In genomic region chr3:196486263-196486662, GRCh38 we compare ENCODE assay signal across 10 cellular contexts. TPM values are rescaled to one million over a fixed set of nuclear protein-coding genes. Genes with fewer than 3 reads are reported as not detected.
DNase-seq lines count a peak whose midpoint lies in the region; TF ChIP-seq lines count a peak whose summit lies in the region.
"Had no signal": no experiment of that assay in that cellular context is flagged by ENCODE, and none has a peak within 500 bp of the region (broad histone marks: within the 10 kb centered on the region; RNA-seq: fewer than 3 reads in every experiment).

No MANE protein-coding gene starts in this region.

- H3K36me3 Mint-ChIP-seq in activated CD4-positive, alpha-beta T cell treated with anti-CD3 and anti-CD28 coated beads, Interleukin-2, amount 10 ng/mL, durations not matched to agents 7 days and 5 days (ENCODE audit: low read depth): peaks cover 38% of the 10 kb centered on the region

- no peaks in the 10 kb centered on the region for H3K27me3 Mint-ChIP-seq in activated CD4-positive, alpha-beta T cell treated with anti-CD3 and anti-CD28 coated beads, Interleukin-2, amount 10 ng/mL, durations not matched to agents 7 days and 5 days

- H3K27me3 ChIP-seq in BE2C (no peaks in the 10 kb centered on the region), hepatocyte (no peaks in the 10 kb centered on the region)

- H3K4me3 Mint-ChIP-seq in activated CD4-positive, alpha-beta T cell treated with anti-CD3 and anti-CD28 coated beads, Interleukin-2, amount 10 ng/mL, durations not matched to agents 7 days and 5 days: no peak overlapping the region
- H3K4me3 Mint-ChIP-seq: natural killer cell had no signal

- H4K20me1 ChIP-seq in hepatocyte (ENCODE audit: insufficient read depth, poor library complexity, severe bottlenecking): no peaks in the 10 kb centered on the region

- no peak overlapping the region for H3K4me3 ChIP-seq in BE2C (ENCODE audit: low read depth, low read length)
- no peak overlapping the region for H3K4me3 ChIP-seq in hepatocyte

- H3K9me3 Mint-ChIP-seq in activated CD4-positive, alpha-beta T cell treated with anti-CD3 and anti-CD28 coated beads, Interleukin-2, amount 10 ng/mL, durations not matched to agents 7 days and 5 days: no peaks in the 10 kb centered on the region
- H3K9me3 Mint-ChIP-seq: natural killer cell had no signal

- H3K9me2 ChIP-seq in hepatocyte (replicated peaks; ENCODE audit: insufficient read depth): no peaks in the 10 kb centered on the region

- peaks cover 32% of the 10 kb centered on the region for H3K79me2 ChIP-seq in hepatocyte

- H3K4me2 ChIP-seq in hepatocyte: no peak overlapping the region

- POLR2A ChIA-PET in activated CD4-positive, alpha-beta T cell treated with anti-CD3 and anti-CD28 coated beads, Interleukin-2, amount 10 ng/mL, durations not matched to agents 7 days and 5 days (lab: Charles Lee): no interaction called here

- no peaks in the 10 kb centered on the region for H3K9me3 ChIP-seq in BE2C
- H3K9me3 ChIP-seq in hepatocyte (ENCODE audit: low read depth): no peaks in the 10 kb centered on the region

- no peak overlapping the region for H3K27ac ChIP-seq in hepatocyte

- no peak overlapping the region for H2AFZ ChIP-seq in hepatocyte

- TF ChIP-seq CTCF in BE2C (IDR thresholded peaks at IDR 0.05; ENCODE audit: low read depth, low read length): peak; percentile 52
- peak; percentile 31 for TF ChIP-seq CTCF in GM12874 (IDR thresholded peaks at IDR 0.05; ENCODE audit: insufficient read depth, low read depth, low read length)
- TF ChIP-seq CTCF in hepatocyte (IDR thresholded peaks at IDR 0.05; ENCODE audit: poor library complexity): peak; percentile 38

- DNase-seq in BE2C (peak; percentile 32), hepatocyte (ENCODE audit: low spot score) (no peak), NCI-H446 (lab: John Stamatoyannopoulos, UW) (no peak), glomerular visceral epithelial cell (ENCODE audit: extremely low spot score) (no peak), posterior vena cava (ENCODE audit: low spot score) (no peak), kidney tubule cell (ENCODE audit: low spot score) (no peak)
- DNase-seq in activated CD4-positive, alpha-beta T cell treated with anti-CD3 and anti-CD28 coated beads, Interleukin-2, amount 10 ng/mL, durations not matched to agents 7 days and 5 days: peak; percentile 17
- DNase-seq: natural killer cell, NCI-H2081 treated with DMSO at 0.1 percent for 48 hours had no signal

- intact Hi-C loops in posterior vena cava (cut with DNase I): no loop called here

- peaks cover 8% of the 10 kb centered on the region for H3K4me1 Mint-ChIP-seq in activated CD4-positive, alpha-beta T cell treated with anti-CD3 and anti-CD28 coated beads, Interleukin-2, amount 10 ng/mL, durations not matched to agents 7 days and 5 days

- H3K27ac Mint-ChIP-seq in activated CD4-positive, alpha-beta T cell treated with anti-CD3 and anti-CD28 coated beads, Interleukin-2, amount 10 ng/mL, durations not matched to agents 7 days and 5 days: no peak overlapping the region
- H3K27ac Mint-ChIP-seq: natural killer cell had no signal

- CTCF ChIA-PET in activated CD4-positive, alpha-beta T cell treated with anti-CD3 and anti-CD28 coated beads, Interleukin-2, amount 10 ng/mL, durations not matched to agents 7 days and 5 days (lab: Charles Lee): interaction anchor here (0.6 to 1.6 kb wide), 6 partner anchors 13 to 77 kb away, joined by 3 to 7 read pairs (median 4); no protein-coding TSS in a partner anchor

- WGBS in hepatocyte (ENCODE audit: low lambda C conversion rate, missing lambda C conversion rate): 91% methylated on average over 8 of the region's 8 CpGs

- no peaks in the 10 kb centered on the region for H3K4me1 ChIP-seq in BE2C
- H3K4me1 ChIP-seq in hepatocyte (ENCODE audit: insufficient read depth): no peaks in the 10 kb centered on the region

- H3K36me3 ChIP-seq in BE2C: peaks cover 61% of the 10 kb centered on the region
- peaks cover 4% of the 10 kb centered on the region for H3K36me3 ChIP-seq in hepatocyte (replicated peaks; ENCODE audit: insufficient read depth, low read depth)

RNA-seq across cellular contexts. Expression of gene RNF168, which starts 17.3 kb away (rescaled TPM):
- 17.2 TPM for polyA plus RNA-seq in BE2C (2012; ENCODE audit: insufficient read depth, insufficient read length, low read depth)
- 10 to 100 TPM; 37.5 to 38.7 TPM for total RNA-seq in activated CD4-positive, alpha-beta T cell treated with anti-CD3 and anti-CD28 coated beads, Interleukin-2, amount 10 ng/mL, durations not matched to agents 7 days and 5 days
- total RNA-seq in hepatocyte (9.4 and 13.5 TPM in 2 replicates), posterior vena cava (10 to 100 TPM; 19.9 to 24.6 TPM)
- 4.5 and 5.3 TPM in 2 replicates for polyA plus RNA-seq in hepatocyte

RNA-seq across cellular contexts. Expression of gene SMCO1, which starts 28.9 kb away (rescaled TPM):
- polyA plus RNA-seq in BE2C (2012; ENCODE audit: insufficient read depth, insufficient read length, low read depth): not detected
- total RNA-seq in activated CD4-positive, alpha-beta T cell treated with anti-CD3 and anti-CD28 coated beads, Interleukin-2, amount 10 ng/mL, durations not matched to agents 7 days and 5 days: not detected
- total RNA-seq in hepatocyte (not detected in 2 replicates), posterior vena cava (not detected)
- polyA plus RNA-seq in hepatocyte: not detected in 2 replicates
- total RNA-seq: natural killer cell had no signal

RNA-seq across cellular contexts. Expression of gene UBXN7, which starts 54.0 kb away (rescaled TPM):
- polyA plus RNA-seq in BE2C (2012; ENCODE audit: insufficient read depth, insufficient read length, low read depth): 8.4 TPM
- total RNA-seq in activated CD4-positive, alpha-beta T cell treated with anti-CD3 and anti-CD28 coated beads, Interleukin-2, amount 10 ng/mL, durations not matched to agents 7 days and 5 days: 10 to 100 TPM; 54.4 to 64.8 TPM
- 30.9 and 32.4 TPM in 2 replicates for total RNA-seq in hepatocyte
- polyA plus RNA-seq in hepatocyte: 18.6 and 27.3 TPM in 2 replicates
- total RNA-seq in posterior vena cava: 10 to 100 TPM; 41.5 to 42.8 TPM

Comparison
In these comparisons a context has a peak if more than half of its experiments do, and no peak if none do; other contexts are left out.
1. DNase-seq: peak in BE2C (single experiment) and activated CD4-positive, alpha-beta T cell treated with anti-CD3 and anti-CD28 coated beads, Interleukin-2, amount 10 ng/mL, durations not matched to agents 7 days and 5 days (single experiment); none in hepatocyte (single experiment), NCI-H446 (0 of 2), glomerular visceral epithelial cell (single experiment), posterior vena cava (single experiment) and kidney tubule cell (single experiment).
2. Peak in every context shown above with its lines, with median percentiles within 50 percentile points of each other: CTCF ChIP-seq.